10 cellular contexts compared by ENCODE assay signal in the genomic region with DNA sequence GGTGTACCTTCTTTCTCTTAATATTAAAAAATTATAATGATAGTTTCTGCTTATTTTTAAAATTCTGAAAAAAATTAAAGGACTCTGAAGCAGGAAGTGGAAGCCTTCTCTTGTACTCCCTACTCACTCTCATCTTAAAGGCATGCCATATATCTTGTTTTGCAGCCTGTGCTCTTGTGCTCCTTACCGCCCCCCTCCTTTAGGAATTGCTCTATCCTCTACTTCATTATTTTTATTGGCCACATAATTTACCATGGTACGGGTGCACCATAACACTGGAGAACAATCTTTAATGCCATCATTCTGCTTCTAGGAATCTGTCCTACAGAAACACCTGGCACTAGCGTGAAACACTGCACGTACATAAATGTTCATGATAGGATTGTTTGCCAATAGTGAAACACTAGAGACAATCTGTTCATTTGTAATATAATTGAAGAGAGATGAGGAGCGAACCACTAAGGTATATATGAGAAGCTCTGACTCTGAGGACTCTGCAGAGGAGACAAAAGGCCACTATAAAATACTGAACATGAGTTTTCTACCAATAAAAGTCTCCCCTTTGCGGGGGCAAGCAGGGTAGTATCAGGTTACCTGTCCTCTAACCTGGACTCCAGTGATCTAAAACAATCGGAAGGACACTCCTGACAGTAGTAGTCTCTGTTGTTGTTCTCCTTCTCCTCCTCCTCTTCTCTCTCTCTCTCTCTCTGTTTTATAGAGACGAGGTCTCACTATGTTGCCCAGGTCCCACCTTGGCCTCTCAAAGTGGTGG. TPM values are rescaled to one million over a fixed set of nuclear protein-coding genes. Genes with fewer than 3 reads are reported as not detected.
DNase-seq lines count a peak whose midpoint lies in the region; ATAC-seq, FAIRE-seq and TF ChIP-seq lines count a peak whose summit lies in the region.
"Had no signal": no experiment of that assay in that cellular context is flagged by ENCODE, and none has a peak within 500 bp of the region (broad histone marks: within the 10 kb centered on the region; RNA-seq: fewer than 3 reads in every experiment).

No MANE protein-coding gene starts in this region.

- no peak for TF ChIP-seq POLR2A in GM12892 (IDR thresholded peaks at IDR 0.05; ENCODE audit: low read depth, low read length)

- no peak overlapping the region for H3K9ac ChIP-seq in adipocyte (ENCODE audit: low read length)

- H3K4me3 ChIP-seq in BJ (ENCODE audit: low read depth, low read length) (no peak overlapping the region), adipocyte (ENCODE audit: low read length) (no peak overlapping the region)

- intact Hi-C loops in left colon (cut with DNase I, micrococcal nuclease), result no loop called here

- H3K9me3 Mint-ChIP-seq in T-cell, result no peaks in the 10 kb centered on the region
- H3K9me3 Mint-ChIP-seq: natural killer cell had no signal

- no peaks in the 10 kb centered on the region for H3K36me3 Mint-ChIP-seq in T-cell
- H3K36me3 Mint-ChIP-seq: natural killer cell had no signal

- no peak overlapping the region for H3K4me3 Mint-ChIP-seq in T-cell
- H3K4me3 Mint-ChIP-seq: natural killer cell had no signal

- CTCF ChIA-PET in BJ (lab: Yijun Ruan, JAX), result interaction anchor here (0.7 kb wide), 1 partner anchor 283 kb away, joined by 3 read pairs; no protein-coding TSS in a partner anchor
- CTCF ChIA-PET in T-cell (lab: Charles Lee), result no interaction called here

- ATAC-seq in left colon, result peak; percentile 84
- ATAC-seq in T-cell (replicated peaks in 1 of 4), result no peak
- ATAC-seq: natural killer cell had no signal

- POLR2A ChIA-PET in BJ (lab: Charles Lee) (no interaction called here), T-cell (lab: Charles Lee) (no interaction called here)

- H3K36me3 ChIP-seq in BJ (ENCODE audit: control insufficient read depth, insufficient read depth, low read length) (no peaks in the 10 kb centered on the region), adipocyte (ENCODE audit: control insufficient read depth, insufficient read depth, low read length, severe bottlenecking) (no peaks in the 10 kb centered on the region)

- no peak for FAIRE-seq in GM12892 (lab: Jason Lieb, UNC)
- FAIRE-seq: RCC 7860 had no signal

- peak; percentile 28; the same call in 1 of the 2 replicates for TF ChIP-seq CTCF in BJ (IDR thresholded peaks at IDR 0.05; ENCODE audit: insufficient read depth, low read depth, low read length)

- peaks cover 7% of the 10 kb centered on the region for H3K4me1 ChIP-seq in adipocyte (ENCODE audit: control insufficient read depth, insufficient read depth, low read length)

- H3K27me3 Mint-ChIP-seq in T-cell, result peaks cover 5 to 18% of the 10 kb centered on the region in 2 donors

- no peak overlapping the region for H3K27ac Mint-ChIP-seq in T-cell
- H3K27ac Mint-ChIP-seq: natural killer cell had no signal

- no peaks in the 10 kb centered on the region for H3K9me3 ChIP-seq in adipocyte (ENCODE audit: control insufficient read depth, low read length)

- no peaks in the 10 kb centered on the region for H3K4me1 Mint-ChIP-seq in T-cell

- DNase-seq in BJ (ENCODE audit: low read depth) (no peak), NCI-H1105 (lab: John Stamatoyannopoulos, UW) (peak; percentile 13), adipocyte (ENCODE audit: low read depth) (peak; percentile 52), left colon (no peak), COLO668 (lab: John Stamatoyannopoulos, UW; ENCODE audit: unreplicated experiment) (no peak), T-cell (no peak), GM12892 (ENCODE audit: insufficient read length) (no peak), activated T-cell treated with anti-CD3 and anti-CD28 coated beads for 4 hours (no peak)
- DNase-seq: natural killer cell had no signal

- H3K27me3 ChIP-seq in BJ (ENCODE audit: control insufficient read depth, insufficient read depth, low read length), result peaks cover 2% of the 10 kb centered on the region
- H3K27me3 ChIP-seq in adipocyte (replicated peaks; ENCODE audit: control insufficient read depth, insufficient read depth, low read length), result no peaks in the 10 kb centered on the region

RNA-seq across cellular contexts. Expression of a gene that starts 6.3 kb away (rescaled TPM):
- polyA plus RNA-seq in BJ (2011; rRNA removed), result 7.2 and 10.1 TPM in 2 replicates
- polyA minus RNA-seq in BJ (2011; rRNA and poly(A)+ RNA removed), result 9.0 and 12.6 TPM in 2 replicates
- total RNA-seq in left colon (10 to 100 TPM; 11.7 to 13.2 TPM), T-cell (under 1 TPM; 0.28 to 0.95 (median 0.61) TPM)
- not detected for polyA plus RNA-seq in GM12892 (2012; ENCODE audit: missing spikeins)

RNA-seq across cellular contexts. Expression of a gene that starts 24.5 kb away (rescaled TPM):
- polyA plus RNA-seq in BJ (2011; rRNA removed), result 95.8 and 151 TPM in 2 replicates
- polyA minus RNA-seq in BJ (2011; rRNA and poly(A)+ RNA removed), result 112 and 143 TPM in 2 replicates
- total RNA-seq in left colon (10 to 100 TPM; 12.8 to 17.4 TPM), T-cell (under 1 TPM in 4 of 5 donors, not detected in 1; 0.16 to 0.82 (median 0.39) TPM)
- 1.8 TPM for polyA plus RNA-seq in GM12892 (2012; ENCODE audit: missing spikeins)
- total RNA-seq: natural killer cell had no signal

RNA-seq across cellular contexts. Expression of a gene that starts 37.0 kb away (rescaled TPM):
- 6.7 and 8.6 TPM in 2 replicates for polyA plus RNA-seq in BJ (2011; rRNA removed)
- polyA minus RNA-seq in BJ (2011; rRNA and poly(A)+ RNA removed), result 3.7 and 4.6 TPM in 2 replicates
- total RNA-seq in left colon (1 to 10 TPM; 2.0 to 2.5 TPM), T-cell (10 to 100 TPM in 1 of 5 donors, 1 to 10 TPM in 4; 3.9 to 13.5 (median 5.0) TPM)
- 5.4 TPM for polyA plus RNA-seq in GM12892 (2012; ENCODE audit: missing spikeins)

RNA-seq across cellular contexts. Expression of a gene that starts 37.2 kb away (rescaled TPM):
- 18.9 and 19.7 TPM in 2 replicates for polyA plus RNA-seq in BJ (2011; rRNA removed)
- 25.7 and 30.2 TPM in 2 replicates for polyA minus RNA-seq in BJ (2011; rRNA and poly(A)+ RNA removed)
- total RNA-seq in left colon (10 to 100 TPM; 70.8 to 97.3 TPM), T-cell (100 to 1,000 TPM; 126 to 166 (median 146) TPM)
- 21.5 TPM for polyA plus RNA-seq in GM12892 (2012; ENCODE audit: missing spikeins)

RNA-seq across cellular contexts. Expression of a gene that starts 50.1 kb away (rescaled TPM):
- 28.9 and 43.4 TPM in 2 replicates for polyA plus RNA-seq in BJ (2011; rRNA removed)
- polyA minus RNA-seq in BJ (2011; rRNA and poly(A)+ RNA removed), result 8.7 and 11.7 TPM in 2 replicates
- 10 to 100 TPM; 34.4 to 40.8 TPM for total RNA-seq in left colon
- total RNA-seq in T-cell, result 100 to 1,000 TPM in 3 of 5 donors, 10 to 100 TPM in 2; 79.6 to 154 (median 109) TPM
- 28.7 TPM for polyA plus RNA-seq in GM12892 (2012; ENCODE audit: missing spikeins)

Comparison
In these comparisons a context has a peak if more than half of its experiments do, and no peak if none do; other contexts are left out.
1. DNase-seq: peak in NCI-H1105 (single experiment) and adipocyte (single experiment); none in BJ (single experiment), left colon (0 of 2), COLO668 (single experiment), T-cell (0 of 34), GM12892 (single experiment) and activated T-cell treated with anti-CD3 and anti-CD28 coated beads for 4 hours (single experiment).
2. RNA of a gene that starts 6.3 kb away (total RNA-seq): 11.7 to 13.2 TPM in left colon; 0.28 to 0.95 TPM in T-cell; every median in the first group is over 4 times any median in the second.
3. RNA of a gene that starts 24.5 kb away (total RNA-seq): 12.8 to 17.4 TPM in left colon; 0.16 to 0.82 TPM in T-cell; every median in the first group is over 4 times any median in the second.